In the genomic region with DNA sequence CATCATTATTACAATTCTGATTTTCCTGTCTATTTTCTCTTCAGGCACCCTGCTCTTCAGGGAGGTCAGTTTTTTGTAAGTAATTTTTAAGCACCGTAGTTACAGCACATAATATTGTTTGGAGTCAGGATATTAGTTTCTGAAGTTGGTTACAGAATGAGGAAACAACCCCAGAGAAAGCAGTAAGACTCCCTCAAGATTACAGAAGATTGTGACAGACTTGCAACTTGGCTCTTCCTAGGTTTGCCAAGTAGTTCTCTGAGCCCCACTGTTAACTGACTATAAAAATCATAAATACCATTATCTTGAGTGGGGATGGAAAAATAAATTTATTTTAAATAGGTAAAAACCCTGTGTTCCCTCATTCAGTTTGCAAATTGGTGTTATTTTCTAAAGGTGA, we compare ENCODE assay signal across 8 cellular contexts. TPM values are rescaled to one million over a fixed set of nuclear protein-coding genes. Genes with fewer than 3 reads are reported as not detected.
DNase-seq lines count a peak whose midpoint lies in the region; ATAC-seq, FAIRE-seq and TF ChIP-seq lines count a peak whose summit lies in the region.

No MANE protein-coding gene starts in this region.

- ATAC-seq in GM18502 (IDR thresholded peaks at IDR 0.05; ENCODE audit: poor library complexity, unreplicated experiment) = no peak
- ATAC-seq in activated CD4-positive, CD25-positive, alpha-beta regulatory T cell treated with anti-CD3 and anti-CD28 coated beads, Interleukin-2, amount 50 U/mL, for 24 hours = no peak

- H3K27me3 ChIP-seq in BE2C = no peaks in the 10 kb centered on the region
- H3K27me3 ChIP-seq in MG63 = no peaks in the 10 kb centered on the region
- no peaks in the 10 kb centered on the region for H3K27me3 ChIP-seq in bronchial epithelial cell (ENCODE audit: control insufficient read depth, insufficient read depth, low read length)
- no peaks in the 10 kb centered on the region for H3K27me3 ChIP-seq in muscle layer of duodenum (ENCODE audit: low read depth, low read length)

- peak overlapping the region; percentile 87 for H3K4me3 ChIP-seq in BE2C (ENCODE audit: low read depth, low read length)
- peak overlapping the region; percentile 79 for H3K4me3 ChIP-seq in MG63
- peak overlapping the region; percentile 100 for H3K4me3 ChIP-seq in bronchial epithelial cell (ENCODE audit: low read depth, low read length)
- H3K4me3 ChIP-seq in muscle layer of duodenum (ENCODE audit: low read depth in 1 of 2, low read length in 2 of 2) = peak overlapping the region; percentile 96 to 99

- H3K36me3 ChIP-seq in BE2C (peaks cover 8% of the 10 kb centered on the region), MG63 (peaks cover 25% of the 10 kb centered on the region), bronchial epithelial cell (ENCODE audit: control insufficient read depth, insufficient read depth, low read length) (peaks cover 7% of the 10 kb centered on the region), muscle layer of duodenum (ENCODE audit: control insufficient read depth in 1 of 2, insufficient read depth in 2 of 2, low read length in 2 of 2) (no peaks in the 10 kb centered on the region)

- H3K9me3 ChIP-seq in BE2C (no peaks in the 10 kb centered on the region), MG63 (no peaks in the 10 kb centered on the region), muscle layer of duodenum (ENCODE audit: control insufficient read depth in 1 of 2, low read length in 2 of 2) (no peaks in the 10 kb centered on the region)

- TF ChIP-seq CTCF in BE2C (IDR thresholded peaks at IDR 0.05; ENCODE audit: low read depth, low read length) (no peak), bronchial epithelial cell (IDR thresholded peaks at IDR 0.05; ENCODE audit: insufficient read depth, low read length, severe bottlenecking) (no peak)

- no peak for FAIRE-seq in bronchial epithelial cell (lab: Jason Lieb, UNC)

- peak overlapping the region; percentile 77 for H3K27ac ChIP-seq in muscle layer of duodenum (ENCODE audit: low read length)

- H3K4me1 ChIP-seq in BE2C (peaks cover 4% of the 10 kb centered on the region; the same call in 1 of the 2 replicates), muscle layer of duodenum (ENCODE audit: control insufficient read depth in 1 of 2, insufficient read depth in 2 of 2, low read length in 2 of 2) (peaks cover 22 to 35% of the 10 kb centered on the region in 2 donors)

- DNase-seq in BE2C = no peak
- DNase-seq in MG63 = no peak
- DNase-seq in bronchial epithelial cell (ENCODE audit: low read depth) = no peak
- DNase-seq in HuH-7.5 (ENCODE audit: low spot score) = no peak
- DNase-seq in NCI-H69 (lab: John Stamatoyannopoulos, UW) = no peak

RNA-seq across cellular contexts. Expression of a gene that starts 1.0 kb away (rescaled TPM):
- 58.5 TPM for polyA plus RNA-seq in BE2C (2012; ENCODE audit: insufficient read depth, insufficient read length, low read depth)
- 27.6 and 179 TPM in 2 replicates for total RNA-seq in MG63 (2014; rRNA removed; shearing (Covaris generic); ENCODE audit: low replicate concordance)
- 121 and 130 TPM in 2 replicates for total RNA-seq in bronchial epithelial cell
